In genomic region chr17:63946440-63947363, GRCh38 we compare ENCODE assay signal across 1 cellular context.
TF ChIP-seq lines count a peak whose summit lies in the region.

No MANE protein-coding gene starts in this region.

TF ChIP-seq in endothelial cell of umbilical vein, 7 proteins besides CTCF, POLR2A, EP300 and RAD21:
- TF ChIP-seq GATA2 (IDR thresholded peaks at IDR 0.05; ENCODE audit: insufficient read depth, insufficient read length, low read depth, low read length) (no peak), EZH2 (IDR thresholded peaks at IDR 0.05; ENCODE audit: borderline replicate concordance, low read depth, low read length, severe bottlenecking) (no peak), JUN (IDR thresholded peaks at IDR 0.05; ENCODE audit: borderline replicate concordance, insufficient read depth, insufficient read length, low read depth) (no peak), POLR2AphosphoS5 (IDR thresholded peaks at IDR 0.05; ENCODE audit: insufficient read depth, low read depth, low read length) (no peak), MYC (IDR thresholded peaks at IDR 0.05; ENCODE audit: low read depth, low read length) (no peak), MAX (IDR thresholded peaks at IDR 0.05; ENCODE audit: insufficient read depth, insufficient read length) (no peak), FOS (IDR thresholded peaks at IDR 0.05; ENCODE audit: borderline replicate concordance, insufficient read depth, low read length) (no peak)
TF ChIP-seq in endothelial cell of umbilical vein: peak in this region for 0.
